Comparison of ENCODE assay signal across 4 cellular contexts in genomic region chr12:112208511-112208910, GRCh38.
"Had no signal": no experiment of that assay in that cellular context is flagged by ENCODE, and none has a peak within 500 bp of the region (broad histone marks: within the 10 kb centered on the region; RNA-seq: fewer than 3 reads in every experiment).

No MANE protein-coding gene starts in this region.

- H3K4me3 ChIP-seq: GM23338 had no signal

- H3K4me3 Mint-ChIP-seq: GM23338, H9, IgD-negative memory B cell had no signal

- H3K4me2 ChIP-seq: GM23338 had no signal

- H3K27me3 Mint-ChIP-seq: IgD-negative memory B cell had no signal

- DNase-seq: H9 had no signal

- H3K4me1 Mint-ChIP-seq: GM23338, IgD-negative memory B cell had no signal

- H2AFZ ChIP-seq: GM23338 had no signal

- ATAC-seq: GM23338, HCT116 had no signal

- H3K27ac Mint-ChIP-seq: GM23338, IgD-negative memory B cell had no signal

- H3K9me3 Mint-ChIP-seq: GM23338, H9, IgD-negative memory B cell had no signal
